Comparison of ENCODE assay signal across 8 cellular contexts in genomic region chrX:72306085-72306801, GRCh38. TPM values are rescaled to one million over a fixed set of nuclear protein-coding genes. Genes with fewer than 3 reads are reported as not detected.
DNase-seq lines count a peak whose midpoint lies in the region; ATAC-seq, FAIRE-seq and TF ChIP-seq lines count a peak whose summit lies in the region.

No MANE protein-coding gene starts in this region.

- H2BK12ac ChIP-seq in mesenchymal stem cell (ENCODE audit: low read length in 2 of 2): no peak overlapping the region

- no peak overlapping the region for H3K18ac ChIP-seq in mesenchymal stem cell (ENCODE audit: low read depth in 1 of 2, low read length in 2 of 2)

- no peak overlapping the region for H4K91ac ChIP-seq in mesenchymal stem cell (ENCODE audit: low read length)

- peaks cover 15% of the 10 kb centered on the region; the same call in 1 of the 2 replicates for H3K4me1 ChIP-seq in HUES6 (ENCODE audit: control insufficient read depth, insufficient read depth, low read length)
- peaks cover 2 to 34% of the 10 kb centered on the region in 2 experiments; a peak in 3 of 5 replicates for H3K4me1 ChIP-seq in K562 (replicated peaks in 1 of 2; ENCODE audit: control insufficient read depth in 2 of 2, insufficient read depth in 2 of 2, low read length in 2 of 2)
- peaks cover 19% of the 10 kb centered on the region for H3K4me1 ChIP-seq in mesenchymal stem cell (ENCODE audit: control insufficient read depth, insufficient read depth, low read depth, low read length)

- H3K27me3 Mint-ChIP-seq in T-helper 1 cell treated with Interleukin-12 subunit alpha and Interleukin-12 subunit beta and Interleukin-4 antibody, amounts not matched to agents 30 μg/mL and 1 μg/mL, for 36 hours (ENCODE audit: low read depth): peaks cover 67% of the 10 kb centered on the region

- H3K9ac ChIP-seq in HUES6 (ENCODE audit: low read length): peak overlapping the region; percentile 55
- H3K9ac ChIP-seq in K562 (ENCODE audit: insufficient read depth in 1 of 2, low read depth in 2 of 2, low read length in 2 of 2): peak overlapping the region; percentile 49 to 88; a peak in 3 of 4 replicates
- no peak overlapping the region for H3K9ac ChIP-seq in mesenchymal stem cell (ENCODE audit: low read length)

- peak; percentile 16 for ATAC-seq in K562

- no peak for TF ChIP-seq POLR2A in K562 (conservative IDR thresholded peaks at IDR 0.05)

- no peaks in the 10 kb centered on the region for H3K36me3 Mint-ChIP-seq in T-helper 1 cell treated with Interleukin-12 subunit alpha and Interleukin-12 subunit beta and Interleukin-4 antibody, amounts not matched to agents 30 μg/mL and 1 μg/mL, for 36 hours (ENCODE audit: low read depth)

- H2BK5ac ChIP-seq in mesenchymal stem cell (ENCODE audit: low read depth, low read length, poor library complexity, severe bottlenecking): no peak overlapping the region

- no peaks in the 10 kb centered on the region for H3K79me2 ChIP-seq in K562 (ENCODE audit: control insufficient read depth, insufficient read depth, low read length)

- H3K23ac ChIP-seq in mesenchymal stem cell (ENCODE audit: low read length in 2 of 2): no peak overlapping the region

- H2BK120ac ChIP-seq in mesenchymal stem cell (ENCODE audit: low read depth, low read length): no peak overlapping the region

- TF ChIP-seq CTCF in K562 (IDR thresholded peaks at IDR 0.05 in 2 of 3, conservative IDR thresholded peaks at IDR 0.05 in 1 of 3; ENCODE audit: insufficient read depth in 2 of 3, low read depth in 1 of 3, low read length in 3 of 3): no peak

- intact Hi-C loops in K562 (cut with micrococcal nuclease): no loop called here

- POLR2A ChIA-PET in K562 (lab: Yijun Ruan, JAX): interaction anchor here (0.7 to 1.7 kb wide), 2 partner anchors 30 to 133 kb away, joined by 3 to 6 read pairs; partner anchors contain the start of gene RPS4X

- CTCF ChIA-PET in K562 (lab: Yijun Ruan, JAX; ENCODE audit: low intra/inter-chr PET ratio): interaction anchor here (0.9 kb wide), 1 partner anchor 234 kb away, joined by 3 read pairs; no protein-coding TSS in a partner anchor

- no peak for DNase-seq in T-helper 1 cell
- DNase-seq in K562 (ENCODE audit: extremely low read depth in 1 of 4, low spot score in 3 of 4): peak; percentile 20 to 28 (median 23)
- peak; percentile 13 for DNase-seq in mesenchymal stem cell
- DNase-seq in stimulated activated CD8-positive, alpha-beta memory T cell treated with anti-CD3 and anti-CD28 coated beads, Interleukin-4, amount 100 ng/mL, for 48 hours: no peak
- DNase-seq in NCI-H2171 treated with DMSO at 0.1 percent for 48 hours (lab: John Stamatoyannopoulos, UW): no peak
- no peak for DNase-seq in DMS79 (lab: John Stamatoyannopoulos, UW)

- in situ Hi-C loops in K562 (cut with MboI): loop anchor here (25.0 kb wide), 1 partner anchor 231 kb away; no protein-coding TSS in a partner anchor

- H3K9me3 ChIP-seq in HUES6 (ENCODE audit: control insufficient read depth, insufficient read depth, low read depth, low read length) (no peaks in the 10 kb centered on the region; the same call in 1 of the 2 replicates), K562 (replicated peaks; ENCODE audit: control insufficient read depth, insufficient read depth, low read depth, low read length) (no peaks in the 10 kb centered on the region), mesenchymal stem cell (ENCODE audit: control insufficient read depth, low read length) (no peaks in the 10 kb centered on the region)

- H3K9me3 Mint-ChIP-seq in T-helper 1 cell treated with Interleukin-12 subunit alpha and Interleukin-12 subunit beta and Interleukin-4 antibody, amounts not matched to agents 30 μg/mL and 1 μg/mL, for 36 hours: no peaks in the 10 kb centered on the region

- H3K36me3 ChIP-seq in HUES6 (ENCODE audit: control insufficient read depth, insufficient read depth, low read length): no peaks in the 10 kb centered on the region
- no peaks in the 10 kb centered on the region for H3K36me3 ChIP-seq in K562 (ENCODE audit: control insufficient read depth, insufficient read depth, low read length)
- no peaks in the 10 kb centered on the region for H3K36me3 ChIP-seq in mesenchymal stem cell (ENCODE audit: control insufficient read depth in 1 of 2, insufficient read depth in 2 of 2, low read depth in 1 of 2, low read length in 2 of 2)

- no peak overlapping the region for H3K4ac ChIP-seq in mesenchymal stem cell (ENCODE audit: low read depth in 1 of 2, low read length in 2 of 2)

- peaks cover 91% of the 10 kb centered on the region for H3K27me3 ChIP-seq in HUES6 (ENCODE audit: control insufficient read depth, insufficient read depth, low read length)
- peaks cover 0 to 19% of the 10 kb centered on the region in 2 experiments; a peak in 1 of 5 replicates for H3K27me3 ChIP-seq in K562 (ENCODE audit: control insufficient read depth in 2 of 2, insufficient read depth in 2 of 2, low read length in 2 of 2)
- peaks cover 63 to 91% of the 10 kb centered on the region in 2 experiments for H3K27me3 ChIP-seq in mesenchymal stem cell (ENCODE audit: control insufficient read depth in 1 of 2, insufficient read depth in 1 of 2, low read length in 2 of 2)

- no peak overlapping the region for H3K27ac Mint-ChIP-seq in T-helper 1 cell treated with Interleukin-12 subunit alpha and Interleukin-12 subunit beta and Interleukin-4 antibody, amounts not matched to agents 30 μg/mL and 1 μg/mL, for 36 hours

- no peak for FAIRE-seq in K562 (lab: Jason Lieb, UNC)

- no peak overlapping the region for H3K27ac ChIP-seq in HUES6 (ENCODE audit: low read depth, low read length)
- H3K27ac ChIP-seq in K562 (ENCODE audit: extremely low read depth, low read depth, low read length): no peak overlapping the region
- H3K27ac ChIP-seq in mesenchymal stem cell (ENCODE audit: low read length, poor library complexity, severe bottlenecking): no peak overlapping the region

- WGBS in K562 (ENCODE audit: insufficient coverage, low coverage, missing lambda C conversion rate): 10% methylated on average over 8 of the region's 92 CpGs
- WGBS in mesenchymal stem cell: 2% methylated on average over 9 of the region's 92 CpGs

- no peaks in the 10 kb centered on the region; the same call in 1 of the 2 replicates for H4K20me1 ChIP-seq in K562 (replicated peaks; ENCODE audit: control insufficient read depth, insufficient read depth, low read length)

- H2AFZ ChIP-seq in K562 (ENCODE audit: low read depth, low read length): peak overlapping the region; percentile 89
- H2AFZ ChIP-seq in mesenchymal stem cell (ENCODE audit: low read depth, low read length): no peak overlapping the region

- H3K4me2 ChIP-seq in K562 (ENCODE audit: insufficient read depth, low read length) (peak overlapping the region; percentile 58), mesenchymal stem cell (ENCODE audit: low read length, poor library complexity, severe bottlenecking) (peak overlapping the region; percentile 91)

- H3K14ac ChIP-seq in mesenchymal stem cell (ENCODE audit: low read length in 2 of 2): no peak overlapping the region

- no peak overlapping the region for H2AK5ac ChIP-seq in mesenchymal stem cell (ENCODE audit: low read length, severe bottlenecking)

- peaks cover 17% of the 10 kb centered on the region for H3K4me1 Mint-ChIP-seq in T-helper 1 cell treated with Interleukin-12 subunit alpha and Interleukin-12 subunit beta and Interleukin-4 antibody, amounts not matched to agents 30 μg/mL and 1 μg/mL, for 36 hours (ENCODE audit: low read depth)

- H3K4me3 ChIP-seq in HUES6 (ENCODE audit: low read depth, low read length): peak overlapping the region; percentile 60
- peak overlapping the region; percentile 40 for H3K4me3 ChIP-seq in K562
- peak overlapping the region; percentile 51 to 73 for H3K4me3 ChIP-seq in mesenchymal stem cell (ENCODE audit: insufficient read depth in 1 of 2, low read depth in 1 of 2, low read length in 2 of 2)

- peak overlapping the region; percentile 67 for H3K4me3 Mint-ChIP-seq in T-helper 1 cell treated with Interleukin-12 subunit alpha and Interleukin-12 subunit beta and Interleukin-4 antibody, amounts not matched to agents 30 μg/mL and 1 μg/mL, for 36 hours

- no peak overlapping the region for H4K8ac ChIP-seq in mesenchymal stem cell (ENCODE audit: low read length)

- TF ChIP-seq RAD21 in K562 (CRISPR knock-in tag; conservative IDR thresholded peaks at IDR 0.05 in 1 of 2, IDR thresholded peaks at IDR 0.05 in 1 of 2): no peak

- no peaks in the 10 kb centered on the region for H3K9me1 ChIP-seq in K562 (ENCODE audit: control insufficient read depth, insufficient read depth, low read length)

- H3K79me1 ChIP-seq in mesenchymal stem cell (replicated peaks; ENCODE audit: low read length, poor library complexity, severe bottlenecking): no peaks in the 10 kb centered on the region

- TF ChIP-seq EP300 in K562 (IDR thresholded peaks at IDR 0.05; ENCODE audit: low read length): no peak

- no TSS peak for BruUV-seq in K562 (replicated peaks; lab: Mats Ljungman, UMichigan)

- H2BK15ac ChIP-seq in mesenchymal stem cell (ENCODE audit: low read depth, poor library complexity, severe bottlenecking): no peak overlapping the region

RNA-seq across cellular contexts. Expression of gene CITED1, which starts 0.5 kb away (rescaled TPM):
- total RNA-seq in K562 (2011; cell fraction: chromatin; rRNA removed; ENCODE audit: low replicate concordance): 1.3 TPM in 1 of 2 replicates, not detected in the other
- 0.92 and 1.8 TPM in 2 replicates for total RNA-seq in K562 (2011; cell fraction: nucleolus; rRNA removed)
- 1.8 and 4.2 TPM in 2 replicates for total RNA-seq in K562 (2011; cell fraction: nucleoplasm; rRNA removed)
- 5.8 and 8.7 TPM in 2 replicates for total RNA-seq in K562 (2014; rRNA removed)
- 2.1 and 2.8 TPM in 2 replicates for total RNA-seq in K562 (2014; rRNA removed; fragmentation: Illumina TruSeq; extraction: Trizol)
- total RNA-seq in K562 (2015; rRNA removed; fragmentation: Illumina TruSeq; extraction: Trizol): 4.7 and 4.9 TPM in 2 replicates
- 4.6 and 4.7 TPM in 2 replicates for total RNA-seq in K562 (2021)
- polyA plus RNA-seq in K562 (2011; rRNA removed): 3.2 and 4.2 TPM in 2 replicates
- polyA plus RNA-seq in K562 (2011; cell fraction: cytosol; rRNA removed): 2.1 and 6.5 TPM in 2 replicates
- 3.9 and 6.4 TPM in 2 replicates for polyA plus RNA-seq in K562 (2011; cell fraction: nucleus; rRNA removed)
- 2.3 and 3.9 TPM in 2 replicates for polyA plus RNA-seq in K562 (2012)
- polyA plus RNA-seq in K562 (2014; fragmentation: Illumina TruSeq; extraction: Trizol): 3.3 and 4.9 TPM in 2 replicates
- under 1 TPM; 0.56 to 0.62 TPM for polyA plus RNA-seq in K562 (2014; fragmentation: Nextera tagmentation; extraction: Ambion mirVana)
- polyA plus RNA-seq in K562 (2014; rRNA removed): 1.8 and 4.1 TPM in 2 replicates
- polyA minus RNA-seq in K562 (2011; rRNA and poly(A)+ RNA removed): 1.1 and 1.7 TPM in 2 replicates
- 3.5 TPM in 2 replicates for polyA minus RNA-seq in K562 (2011; cell fraction: cytosol; rRNA and poly(A)+ RNA removed)
- 0.94 TPM in 1 of 2 replicates, not detected in the other for polyA minus RNA-seq in K562 (2011; cell fraction: nucleus; rRNA and poly(A)+ RNA removed)
- 0.18 TPM for polyA plus RNA-seq in mesenchymal stem cell (2013, experiment 1 of 2)
- 0.29 TPM for polyA plus RNA-seq in mesenchymal stem cell (2013, experiment 2 of 2)

RNA-seq across cellular contexts. Expression of gene RPS4X, which starts 29.2 kb away (rescaled TPM):
- total RNA-seq in K562 (2011; cell fraction: chromatin; rRNA removed; ENCODE audit: low replicate concordance): 166 and 177 TPM in 2 replicates
- total RNA-seq in K562 (2011; cell fraction: nucleolus; rRNA removed): 217 and 245 TPM in 2 replicates
- 374 and 683 TPM in 2 replicates for total RNA-seq in K562 (2011; cell fraction: nucleoplasm; rRNA removed)
- total RNA-seq in K562 (2014; rRNA removed): 960 and 988 TPM in 2 replicates
- total RNA-seq in K562 (2014; rRNA removed; fragmentation: Illumina TruSeq; extraction: Trizol): 1,290 and 1,407 TPM in 2 replicates
- 1,185 and 1,270 TPM in 2 replicates for total RNA-seq in K562 (2015; rRNA removed; fragmentation: Illumina TruSeq; extraction: Trizol)
- 1,005 and 1,016 TPM in 2 replicates for total RNA-seq in K562 (2021)
- 1,554 and 1,743 TPM in 2 replicates for polyA plus RNA-seq in K562 (2011; rRNA removed)
- polyA plus RNA-seq in K562 (2011; cell fraction: cytosol; rRNA removed): 1,247 and 1,785 TPM in 2 replicates
- polyA plus RNA-seq in K562 (2011; cell fraction: nucleus; rRNA removed): 648 and 965 TPM in 2 replicates
- polyA plus RNA-seq in K562 (2012): 1,365 and 2,121 TPM in 2 replicates
- 1,830 and 1,834 TPM in 2 replicates for polyA plus RNA-seq in K562 (2014; fragmentation: Illumina TruSeq; extraction: Trizol)
- 100 to 1,000 TPM; 879 to 918 TPM for polyA plus RNA-seq in K562 (2014; fragmentation: Nextera tagmentation; extraction: Ambion mirVana)
- 1,430 and 1,575 TPM in 2 replicates for polyA plus RNA-seq in K562 (2014; rRNA removed)
- 1,261 and 1,325 TPM in 2 replicates for polyA minus RNA-seq in K562 (2011; rRNA and poly(A)+ RNA removed)
- polyA minus RNA-seq in K562 (2011; cell fraction: cytosol; rRNA and poly(A)+ RNA removed): 399 and 419 TPM in 2 replicates
- 123 and 212 TPM in 2 replicates for polyA minus RNA-seq in K562 (2011; cell fraction: nucleus; rRNA and poly(A)+ RNA removed)
- polyA plus RNA-seq in mesenchymal stem cell (2013, experiment 1 of 2): 917 TPM
- 925 TPM for polyA plus RNA-seq in mesenchymal stem cell (2013, experiment 2 of 2)

Comparison
In these comparisons a context has a peak if more than half of its experiments do, and no peak if none do; other contexts are left out.
1. DNase-seq: peak in K562 (4 of 4) and mesenchymal stem cell (single experiment); none in T-helper 1 cell (0 of 5), stimulated activated CD8-positive, alpha-beta memory T cell treated with anti-CD3 and anti-CD28 coated beads, Interleukin-4, amount 100 ng/mL, for 48 hours (single experiment), NCI-H2171 treated with DMSO at 0.1 percent for 48 hours (single experiment) and DMS79 (single experiment).
2. Peak in every context shown above with its lines, with median percentiles within 50 percentile points of each other: H3K4me3 ChIP-seq.